In genomic region chr2:1546023-1546591, GRCh38 we compare ENCODE assay signal across 8 cellular contexts.
DNase-seq lines count a peak whose midpoint lies in the region; ATAC-seq, FAIRE-seq and TF ChIP-seq lines count a peak whose summit lies in the region.

No MANE protein-coding gene starts in this region.

- H3K4me2 ChIP-seq in OCI-LY1 (ENCODE audit: low read length) (no peak overlapping the region), K562 (ENCODE audit: insufficient read depth, low read length) (no peak overlapping the region)

- H3K9me3 ChIP-seq in OCI-LY1 (ENCODE audit: low read length) (no peaks in the 10 kb centered on the region), K562 (replicated peaks; ENCODE audit: control insufficient read depth, insufficient read depth, low read depth, low read length) (no peaks in the 10 kb centered on the region)

- H3K79me2 ChIP-seq in OCI-LY1 (ENCODE audit: insufficient read depth, low read length) (no peaks in the 10 kb centered on the region), K562 (ENCODE audit: control insufficient read depth, insufficient read depth, low read length) (no peaks in the 10 kb centered on the region)

- TF ChIP-seq EP300 in K562 (IDR thresholded peaks at IDR 0.05; ENCODE audit: low read length): no peak

- H3F3A ChIP-seq in OCI-LY1 (ENCODE audit: insufficient read depth, low read length): no peaks in the 10 kb centered on the region

- no peaks in the 10 kb centered on the region for H3K9me1 ChIP-seq in K562 (ENCODE audit: control insufficient read depth, insufficient read depth, low read length)

- H2AFZ ChIP-seq in OCI-LY1 (ENCODE audit: low read length) (no peak overlapping the region), K562 (ENCODE audit: low read depth, low read length) (no peak overlapping the region; the same call in 1 of the 2 replicates)

- H3K27me3 ChIP-seq in OCI-LY1 (ENCODE audit: insufficient read depth, low read length) (no peaks in the 10 kb centered on the region), K562 (ENCODE audit: control insufficient read depth in 2 of 2, insufficient read depth in 2 of 2, low read length in 2 of 2) (peaks cover 0 to 21% of the 10 kb centered on the region in 2 experiments; a peak in 2 of 5 replicates)

- no peak overlapping the region for H3K27ac ChIP-seq in OCI-LY1 (ENCODE audit: low read depth, low read length, poor library complexity, severe bottlenecking)
- H3K27ac ChIP-seq in K562 (ENCODE audit: extremely low read depth, low read depth, low read length): no peak overlapping the region

- CTCF ChIA-PET in HEK293T (lab: Yijun Ruan, JAX) (interaction anchor here (0.6 to 0.9 kb wide), 3 partner anchors 418 to 831 kb away, joined by 3 to 4 read pairs (median 3); no protein-coding TSS in a partner anchor), K562 (lab: Yijun Ruan, JAX; ENCODE audit: low intra/inter-chr PET ratio) (interaction anchor here (0.6 to 1.5 kb wide), 7 partner anchors 327 to 1374 kb away, joined by 3 to 5 read pairs (median 3); no protein-coding TSS in a partner anchor)

- H3K4me3 ChIP-seq in OCI-LY1 (ENCODE audit: low read depth, low read length, poor library complexity, severe bottlenecking) (no peak overlapping the region), K562 (no peak overlapping the region)

- H3K9me2 ChIP-seq in OCI-LY1 (ENCODE audit: low read depth, low read length): no peaks in the 10 kb centered on the region

- TF ChIP-seq CTCF in OCI-LY1 (IDR thresholded peaks at IDR 0.05; ENCODE audit: low read length) (peak; percentile 60; the same call in 1 of the 2 replicates), K562 (IDR thresholded peaks at IDR 0.05 in 2 of 3, conservative IDR thresholded peaks at IDR 0.05 in 1 of 3; ENCODE audit: insufficient read depth in 2 of 3, low read depth in 1 of 3, low read length in 3 of 3) (peak; percentile 69 to 84 (median 81))

- intact Hi-C loops in K562 (cut with micrococcal nuclease): loop anchor here (1.0 to 10.0 kb wide), 3 partner anchors 311 to 692 kb away; partner anchors contain the start of gene SNTG2

- POLR2A ChIA-PET in HEK293T (lab: Yijun Ruan, JAX): no interaction called here
- POLR2A ChIA-PET in K562 (lab: Yijun Ruan, JAX): no interaction called here

- in situ Hi-C loops in K562 (cut with MboI): loop anchor here (25.0 kb wide), 1 partner anchor 834 kb away; no protein-coding TSS in a partner anchor

- peak; percentile 58 for ATAC-seq in K562
- no peak for ATAC-seq in stimulated activated naive CD8-positive, alpha-beta T cell treated with anti-CD3 and anti-CD28 coated beads, Interleukin-15, Interleukin-2, amounts not matched to agents 100 U/mL and 50 U/mL, for 24 hours
- ATAC-seq in HG03432 (IDR thresholded peaks at IDR 0.05; ENCODE audit: unreplicated experiment): no peak
- no peak for ATAC-seq in HG03108 (IDR thresholded peaks at IDR 0.05; ENCODE audit: unreplicated experiment)

- TF ChIP-seq POLR2A in K562 (conservative IDR thresholded peaks at IDR 0.05): no peak

- peak; percentile 80 for FAIRE-seq in K562 (lab: Jason Lieb, UNC)

- no TSS peak for BruUV-seq in K562 (replicated peaks; lab: Mats Ljungman, UMichigan)

- peak; percentile 74 to 83 for TF ChIP-seq RAD21 in K562 (CRISPR knock-in tag; conservative IDR thresholded peaks at IDR 0.05 in 1 of 2, IDR thresholded peaks at IDR 0.05 in 1 of 2)

- no peaks in the 10 kb centered on the region for H4K20me1 ChIP-seq in OCI-LY1 (ENCODE audit: insufficient read depth, low read length)
- no peaks in the 10 kb centered on the region; the same call in 1 of the 2 replicates for H4K20me1 ChIP-seq in K562 (replicated peaks; ENCODE audit: control insufficient read depth, insufficient read depth, low read length)

- H3K36me3 ChIP-seq in OCI-LY1 (ENCODE audit: insufficient read depth, low read length) (no peaks in the 10 kb centered on the region), K562 (ENCODE audit: control insufficient read depth, insufficient read depth, low read length) (no peaks in the 10 kb centered on the region)

- DNase-seq in COLO668 (lab: John Stamatoyannopoulos, UW; ENCODE audit: unreplicated experiment) (peak; percentile 29), HEK293T (ENCODE audit: extremely low spot score) (peak; percentile 61), K562 (ENCODE audit: extremely low read depth in 1 of 4, low spot score in 3 of 4) (peak; percentile 48 to 62 (median 60)), kidney glomerular epithelial cell (lab: John Stamatoyannopoulos, UW) (peak; percentile 33)
- peak; percentile 47 for DNase-seq in stimulated activated naive CD8-positive, alpha-beta T cell treated with anti-CD3 and anti-CD28 coated beads, Interleukin-15, Interleukin-2, amounts not matched to agents 100 U/mL and 50 U/mL, for 24 hours

- H3K4me1 ChIP-seq in OCI-LY1 (ENCODE audit: insufficient read depth, low read length, severe bottlenecking): no peaks in the 10 kb centered on the region
- peaks cover 0 to 6% of the 10 kb centered on the region in 2 experiments; a peak in 2 of 5 replicates for H3K4me1 ChIP-seq in K562 (replicated peaks in 1 of 2; ENCODE audit: control insufficient read depth in 2 of 2, insufficient read depth in 2 of 2, low read length in 2 of 2)

- WGBS in K562 (ENCODE audit: insufficient coverage, low coverage, missing lambda C conversion rate): 3% methylated on average over 13 of the region's 14 CpGs

- H3K9ac ChIP-seq in OCI-LY1 (ENCODE audit: low read length): no peak overlapping the region
- H3K9ac ChIP-seq in K562 (ENCODE audit: insufficient read depth in 1 of 2, low read depth in 2 of 2, low read length in 2 of 2): no peak overlapping the region

TF ChIP-seq in HEK293T, 16 proteins besides CTCF, POLR2A, EP300 and RAD21:
- TF ChIP-seq FOXM1 (IDR thresholded peaks at IDR 0.05; ENCODE audit: borderline replicate concordance): no peak
- TF ChIP-seq FOXA1 (IDR thresholded peaks at IDR 0.05): no peak
- TF ChIP-seq ELF4 (IDR thresholded peaks at IDR 0.05): no peak; the same call in 1 of the 2 replicates
- no peak for TF ChIP-seq BHLHE40 (IDR thresholded peaks at IDR 0.05; ENCODE audit: borderline replicate concordance)
- peak; percentile 24; the same call in 1 of the 2 replicates for TF ChIP-seq L3MBTL2 (conservative IDR thresholded peaks at IDR 0.05)
- no peak for TF ChIP-seq HDGF (IDR thresholded peaks at IDR 0.05; ENCODE audit: borderline replicate concordance)
- no peak for TF ChIP-seq SUZ12 (IDR thresholded peaks at IDR 0.05)
TF ChIP-seq in HEK293T: peak in this region for 1.

TF ChIP-seq in K562, 482 proteins besides CTCF, POLR2A, EP300 and RAD21:
- no peak for TF ChIP-seq ZNF707 (CRISPR knock-in tag; conservative IDR thresholded peaks at IDR 0.05)
- TF ChIP-seq USF2 (CRISPR knock-in tag; IDR thresholded peaks at IDR 0.05): 0 out of 2 replicates have a peak, but pooled peaks have one; percentile 5
- TF ChIP-seq KLF13 (tag; IDR thresholded peaks at IDR 0.05; ENCODE audit: borderline replicate concordance, low read depth): no peak
- TF ChIP-seq SNRNP70 (optimal IDR thresholded peaks at IDR 0.05; ENCODE audit: low read depth, low read length): no peak
- TF ChIP-seq YY1 (IDR thresholded peaks at IDR 0.05; ENCODE audit: borderline replicate concordance in 1 of 3, control insufficient read depth in 1 of 3, extremely low read depth in 1 of 3, insufficient read depth in 3 of 3, insufficient read length in 1 of 3, insufficient replicate concordance in 2 of 3, low read depth in 1 of 3, low read length in 2 of 3): peak in 1 of 3 experiments; percentile 20
- peak; percentile 27; the same call in 1 of the 2 replicates for TF ChIP-seq DEAF1 (CRISPR knock-in tag; IDR thresholded peaks at IDR 0.05)
- TF ChIP-seq ZNF263 (CRISPR knock-in tag; IDR thresholded peaks at IDR 0.05; ENCODE audit: borderline replicate concordance): 0 out of 2 replicates have a peak, but pooled peaks have one; percentile 1
- TF ChIP-seq STAG1 (CRISPR knock-in tag; IDR thresholded peaks at IDR 0.05; ENCODE audit: borderline replicate concordance): peak; percentile 15; the same call in 1 of the 2 replicates
- TF ChIP-seq SMC3 (conservative IDR thresholded peaks at IDR 0.05; ENCODE audit: insufficient read depth, low read depth, low read length): peak; percentile 73; the same call in 1 of the 2 replicates
- no peak for TF ChIP-seq TRIM28 (IDR thresholded peaks at IDR 0.05)
- no peak for TF ChIP-seq ESRRA (IDR thresholded peaks at IDR 0.05; ENCODE audit: borderline replicate concordance, low read depth)
TF ChIP-seq in K562: peak in this region for 6.
